Comparison of ENCODE assay signal across 9 cellular contexts in genomic region chr6:169868458-169868857, GRCh38.
A peak's percentile ranks its signal among the peaks of the same experiment; 100 is the strongest.
DNase-seq lines count a peak whose midpoint lies in the region; ATAC-seq lines count a peak whose summit lies in the region.
"Had no signal": no experiment of that assay in that cellular context is flagged by ENCODE, and none has a peak within 500 bp of the region (broad histone marks: within the 10 kb centered on the region; RNA-seq: fewer than 3 reads in every experiment).

No MANE protein-coding gene starts in this region.

- H3K4ac ChIP-seq in mesendoderm (ENCODE audit: low read depth, low read length): no peak overlapping the region

- no peak overlapping the region for H3K18ac ChIP-seq in mesendoderm (ENCODE audit: low read length)

- POLR2A ChIA-PET in activated CD4-positive, alpha-beta T cell treated with anti-CD3 and anti-CD28 coated beads for 36 hours (lab: Charles Lee): no interaction called here

- no peak overlapping the region for H4K8ac ChIP-seq in mesendoderm (ENCODE audit: low read depth, low read length)

- no peak overlapping the region for H3K4me3 ChIP-seq in mesendoderm (ENCODE audit: low read length)

- no peaks in the 10 kb centered on the region for H3K27me3 Mint-ChIP-seq in activated CD4-positive, alpha-beta T cell treated with anti-CD3 and anti-CD28 coated beads for 36 hours

- H2BK5ac ChIP-seq in mesendoderm (ENCODE audit: low read length): no peak overlapping the region

- ATAC-seq in GM21515 (IDR thresholded peaks at IDR 0.05; ENCODE audit: unreplicated experiment): peak; percentile 65
- ATAC-seq in activated CD4-positive, alpha-beta T cell treated with anti-CD3 and anti-CD28 coated beads for 36 hours: peak; percentile 70
- no peak for ATAC-seq in HG02571 (IDR thresholded peaks at IDR 0.05; ENCODE audit: unreplicated experiment)

- no peak overlapping the region for H3K27ac ChIP-seq in mesendoderm (ENCODE audit: low read depth, low read length)

- no peak overlapping the region for H4K5ac ChIP-seq in mesendoderm (ENCODE audit: low read length)

- CTCF ChIA-PET in activated CD4-positive, alpha-beta T cell treated with anti-CD3 and anti-CD28 coated beads for 36 hours (lab: Charles Lee): interaction anchor here (0.6 to 0.7 kb wide), 2 partner anchors 37 to 651 kb away, joined by 3 read pairs; no protein-coding TSS in a partner anchor

- no peak overlapping the region for H3K4me3 Mint-ChIP-seq in activated CD4-positive, alpha-beta T cell treated with anti-CD3 and anti-CD28 coated beads for 36 hours
- H3K4me3 Mint-ChIP-seq: activated T-cell treated with anti-CD3 and anti-CD28 coated beads, Interleukin-2, amount 50 U/mL, for 72 hours had no signal

- H3K4me1 ChIP-seq in mesendoderm (ENCODE audit: control insufficient read depth, low read depth, low read length): no peaks in the 10 kb centered on the region

- no peaks in the 10 kb centered on the region for H3K36me3 Mint-ChIP-seq in activated CD4-positive, alpha-beta T cell treated with anti-CD3 and anti-CD28 coated beads for 36 hours (ENCODE audit: low read depth)

- no peak overlapping the region for H2AK5ac ChIP-seq in mesendoderm (ENCODE audit: low read length)

- no peaks in the 10 kb centered on the region for H3K79me2 ChIP-seq in mesendoderm (ENCODE audit: control insufficient read depth, insufficient read depth, low read length)

- no peak overlapping the region for H3K27ac Mint-ChIP-seq in activated CD4-positive, alpha-beta T cell treated with anti-CD3 and anti-CD28 coated beads for 36 hours
- H3K27ac Mint-ChIP-seq: activated T-cell treated with anti-CD3 and anti-CD28 coated beads, Interleukin-2, amount 50 U/mL, for 72 hours had no signal

- H3K9ac ChIP-seq in mesendoderm (ENCODE audit: low read length): no peak overlapping the region

- no peak overlapping the region for H3K56ac ChIP-seq in mesendoderm (ENCODE audit: low read length)

- H2BK15ac ChIP-seq in mesendoderm (replicated peaks; ENCODE audit: low read depth): no peak overlapping the region

- no peak overlapping the region for H2BK120ac ChIP-seq in mesendoderm (ENCODE audit: low read depth, low read length)

- no CpG with 5 or more reads among the region's 19 CpGs for WGBS in mesendoderm (ENCODE audit: extremely low coverage, insufficient coverage, low lambda C conversion rate)

- H3K27me3 ChIP-seq in mesendoderm (ENCODE audit: insufficient read depth, low read length, poor library complexity): no peaks in the 10 kb centered on the region

- DNase-seq in activated CD4-positive, alpha-beta T cell treated with anti-CD3 and anti-CD28 coated beads for 36 hours: peak; percentile 58
- DNase-seq in germinal center (ENCODE audit: low spot score) (peak; percentile 79), H4 (ENCODE audit: low spot score) (no peak), NCI-H2081 (lab: John Stamatoyannopoulos, UW) (no peak), mesendoderm (no peak)
- peak; percentile 7 for DNase-seq in stimulated activated CD8-positive, alpha-beta memory T cell treated with anti-CD3 and anti-CD28 coated beads, Interleukin-15, amount 100 ng/mL, for 1 hour (ENCODE audit: low read depth)

- no peaks in the 10 kb centered on the region for H3K9me3 Mint-ChIP-seq in activated CD4-positive, alpha-beta T cell treated with anti-CD3 and anti-CD28 coated beads for 36 hours (ENCODE audit: low read depth)

- H3K23ac ChIP-seq in mesendoderm (ENCODE audit: low read length): no peak overlapping the region

- H3K79me1 ChIP-seq in mesendoderm (ENCODE audit: low read length): no peaks in the 10 kb centered on the region

- H3K36me3 ChIP-seq in mesendoderm (ENCODE audit: control insufficient read depth, insufficient read depth, low read length): no peaks in the 10 kb centered on the region

- H3K4me2 ChIP-seq in mesendoderm (ENCODE audit: low read length): no peak overlapping the region

- peaks cover 4% of the 10 kb centered on the region for H3K4me1 Mint-ChIP-seq in activated CD4-positive, alpha-beta T cell treated with anti-CD3 and anti-CD28 coated beads for 36 hours

- intact Hi-C loops in activated CD4-positive, alpha-beta T cell treated with anti-CD3 and anti-CD28 coated beads for 36 hours (cut with DNase I, micrococcal nuclease): no loop called here

Comparison
In these comparisons a context has a peak if more than half of its experiments do, and no peak if none do; other contexts are left out.
1. DNase-seq: peak in activated CD4-positive, alpha-beta T cell treated with anti-CD3 and anti-CD28 coated beads for 36 hours (single experiment), germinal center (single experiment) and stimulated activated CD8-positive, alpha-beta memory T cell treated with anti-CD3 and anti-CD28 coated beads, Interleukin-15, amount 100 ng/mL, for 1 hour (single experiment); none in H4 (single experiment), NCI-H2081 (0 of 2) and mesendoderm (single experiment).